Comparison of ENCODE assay signal across 8 cellular contexts in genomic region chr12:131860472-131861260, GRCh38. TPM values are rescaled to one million over a fixed set of nuclear protein-coding genes. Genes with fewer than 3 reads are reported as not detected.
DNase-seq lines count a peak whose midpoint lies in the region; ATAC-seq and TF ChIP-seq lines count a peak whose summit lies in the region.

No MANE protein-coding gene starts in this region.

- H3K27me3 Mint-ChIP-seq in CD14-positive monocyte (ENCODE audit: low read depth in 3 of 3) = peaks cover 6 to 10% (median 8%) of the 10 kb centered on the region in 3 donors
- no peaks in the 10 kb centered on the region for H3K27me3 Mint-ChIP-seq in osteocyte (ENCODE audit: unreplicated experiment)
- peaks cover 0 to 6% (median 2%) of the 10 kb centered on the region in 3 donors for H3K27me3 Mint-ChIP-seq in immature natural killer cell (ENCODE audit: low read depth in 3 of 3)

- peak overlapping the region; percentile 78 to 89 for H3K4me3 Mint-ChIP-seq in CD14-positive monocyte
- H3K4me3 Mint-ChIP-seq in osteocyte (ENCODE audit: unreplicated experiment) = peak overlapping the region; percentile 42
- no peak overlapping the region for H3K4me3 Mint-ChIP-seq in immature natural killer cell

- TF ChIP-seq CTCF in CD14-positive monocyte (IDR thresholded peaks at IDR 0.05) = no peak
- no peak for TF ChIP-seq CTCF in fibroblast of pulmonary artery (IDR thresholded peaks at IDR 0.05; ENCODE audit: low read length, missing control alignments)
- no peak for TF ChIP-seq CTCF in osteocyte (IDR thresholded peaks at IDR 0.05)

- H3K36me3 ChIP-seq in HUES64 (ENCODE audit: insufficient read depth, low read length) = no peaks in the 10 kb centered on the region

- peak; percentile 94 for DNase-seq in CD14-positive monocyte (ENCODE audit: low spot score)
- peak; percentile 79 for DNase-seq in SIG-M5 treated with dmso at 0.1 percent for 504 hours (lab: John Stamatoyannopoulos, UW; ENCODE audit: unreplicated experiment)
- DNase-seq in fibroblast of pulmonary artery (ENCODE audit: low read depth) = peak; percentile 49
- peak; percentile 87 for DNase-seq in osteocyte (ENCODE audit: extremely low spot score, unreplicated experiment)
- DNase-seq in immature natural killer cell = no peak

- H3K9me3 ChIP-seq in HUES64 (ENCODE audit: insufficient read depth, low read depth, low read length) = no peaks in the 10 kb centered on the region

- peak overlapping the region; percentile 80 for H3K9ac ChIP-seq in HUES64 (ENCODE audit: low read depth, low read length)

- H3K27ac Mint-ChIP-seq in CD14-positive monocyte (peak overlapping the region; percentile 97 to 99 (median 98)), osteocyte (ENCODE audit: unreplicated experiment) (peak overlapping the region; percentile 90), immature natural killer cell (no peak overlapping the region)

- H3K9me3 Mint-ChIP-seq in CD14-positive monocyte = peaks cover 0 to 2% (median 0%) of the 10 kb centered on the region in 7 donors
- no peaks in the 10 kb centered on the region for H3K9me3 Mint-ChIP-seq in osteocyte (ENCODE audit: unreplicated experiment)
- no peaks in the 10 kb centered on the region for H3K9me3 Mint-ChIP-seq in immature natural killer cell

- H3K4me1 Mint-ChIP-seq in CD14-positive monocyte (peaks cover 40% of the 10 kb centered on the region), osteocyte (ENCODE audit: unreplicated experiment) (peaks cover 49% of the 10 kb centered on the region), immature natural killer cell (no peaks in the 10 kb centered on the region)

- peaks cover 6% of the 10 kb centered on the region; the same call in 1 of the 2 replicates for H3K27me3 ChIP-seq in HUES64 (ENCODE audit: insufficient read depth, low read length)

- H3K27ac ChIP-seq in HUES64 (ENCODE audit: low read depth, low read length) = peak overlapping the region; percentile 85

- H3K36me3 Mint-ChIP-seq in CD14-positive monocyte = no peaks in the 10 kb centered on the region
- no peaks in the 10 kb centered on the region for H3K36me3 Mint-ChIP-seq in osteocyte (ENCODE audit: unreplicated experiment)
- peaks cover 0 to 5% (median 0%) of the 10 kb centered on the region in 3 donors for H3K36me3 Mint-ChIP-seq in immature natural killer cell

- intact Hi-C loops in CD14-positive monocyte (cut with micrococcal nuclease) = loop anchor here (5.0 kb wide), 1 partner anchor 37 kb away; no protein-coding TSS in a partner anchor

- WGBS in HUES64 = 30% methylated on average over 22 of the region's 22 CpGs

- H3K4me3 ChIP-seq in HUES64 (ENCODE audit: low read length) (peak overlapping the region; percentile 18), fibroblast of pulmonary artery (replicated peaks; ENCODE audit: low read depth, low read length) (no peak overlapping the region)

- no peak for ATAC-seq in HG03457 (IDR thresholded peaks at IDR 0.05; ENCODE audit: unreplicated experiment)
- ATAC-seq in HG03175 (IDR thresholded peaks at IDR 0.05; ENCODE audit: unreplicated experiment) = no peak

- H3K4me1 ChIP-seq in HUES64 (ENCODE audit: insufficient read depth, low read length) = peaks cover 17% of the 10 kb centered on the region

RNA-seq across cellular contexts. Expression of gene MMP17, which starts 32.5 kb away (rescaled TPM):
- polyA plus RNA-seq in CD14-positive monocyte (1 to 10 TPM; 2.8 to 3.0 TPM), immature natural killer cell (under 1 TPM in 1 of 3 donors, not detected in 2; 0.72 TPM)
- polyA plus RNA-seq in HUES64 (2013, experiment 1 of 2) = 28.3 TPM
- polyA plus RNA-seq in HUES64 (2013, experiment 2 of 2) = 24.4 TPM
- 1.7 and 2.9 TPM in 2 replicates for total RNA-seq in osteocyte

RNA-seq across cellular contexts. Expression of gene ULK1, which starts 33.8 kb away (rescaled TPM):
- 1 to 10 TPM; 1.0 to 1.3 TPM for polyA plus RNA-seq in CD14-positive monocyte
- polyA plus RNA-seq in HUES64 (2013, experiment 1 of 2) = 23.2 TPM
- 27.8 TPM for polyA plus RNA-seq in HUES64 (2013, experiment 2 of 2)
- total RNA-seq in osteocyte = 69.6 and 74.7 TPM in 2 replicates
- polyA plus RNA-seq in immature natural killer cell = 1 to 10 TPM in 1 of 3 donors, under 1 TPM in 1, not detected in 1; 0.36 to 1.2 TPM

Comparison
In these comparisons a context has a peak if more than half of its experiments do, and no peak if none do; other contexts are left out.
1. DNase-seq: peak in CD14-positive monocyte (single experiment), SIG-M5 treated with dmso at 0.1 percent for 504 hours (single experiment), fibroblast of pulmonary artery (single experiment) and osteocyte (single experiment); none in immature natural killer cell (0 of 3).
2. H3K27ac Mint-ChIP-seq: peak in CD14-positive monocyte (7 of 7) and osteocyte (single experiment); none in immature natural killer cell (0 of 6).
3. H3K4me3 Mint-ChIP-seq: peak in CD14-positive monocyte (2 of 2) and osteocyte (single experiment); none in immature natural killer cell (0 of 5).